In the genomic region with DNA sequence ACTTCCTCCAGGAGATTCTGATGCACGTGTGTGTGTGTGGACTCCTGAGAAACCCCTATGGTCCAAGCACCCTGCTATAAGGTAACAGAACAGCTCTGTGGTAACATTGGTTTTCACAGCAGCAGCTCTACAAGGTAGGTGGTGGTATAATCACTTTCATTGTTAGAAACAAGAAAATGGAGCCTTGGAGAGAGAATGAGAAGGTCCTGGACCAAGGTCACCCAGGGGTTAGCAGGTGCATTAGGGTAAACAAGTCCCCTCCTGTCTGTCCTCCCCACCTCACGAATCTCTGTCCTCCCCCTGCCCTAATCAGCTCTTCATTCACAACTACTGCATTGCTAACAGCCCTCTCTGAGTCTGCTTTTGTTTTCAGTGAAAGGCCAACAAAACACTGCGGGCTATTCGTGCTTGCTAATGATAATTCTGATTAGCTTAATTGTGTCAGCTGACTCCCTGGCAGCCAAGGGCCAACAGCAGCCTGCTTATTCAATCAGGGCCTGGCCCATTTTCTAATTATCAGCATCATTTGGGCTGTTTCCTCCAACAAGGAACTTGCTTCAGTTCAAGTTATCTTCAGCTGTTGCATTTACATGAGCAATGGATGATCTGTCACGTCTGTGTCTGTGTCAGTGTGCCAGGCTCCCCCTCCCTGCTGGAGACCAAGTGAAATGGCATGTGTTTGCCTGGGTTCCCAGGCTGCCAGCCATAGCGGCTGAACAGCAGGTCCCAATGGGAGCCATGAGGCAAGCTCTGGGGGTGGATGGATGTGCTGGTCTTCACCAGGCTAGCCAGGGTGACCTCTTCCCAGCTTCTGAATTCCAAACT, we compare ENCODE assay signal across 7 cellular contexts. TPM values are rescaled to one million over a fixed set of nuclear protein-coding genes. Genes with fewer than 3 reads are reported as not detected.
DNase-seq lines count a peak whose midpoint lies in the region; ATAC-seq and TF ChIP-seq lines count a peak whose summit lies in the region.

No MANE protein-coding gene starts in this region.

- no peak overlapping the region for H3K27ac ChIP-seq in mammary epithelial cell (ENCODE audit: insufficient read depth, low read depth, low read length)

- H3K27me3 ChIP-seq in mammary epithelial cell (ENCODE audit: insufficient read depth, low read length) = no peaks in the 10 kb centered on the region

- intact Hi-C loops in mammary epithelial cell (cut with micrococcal nuclease) = no loop called here

- DNase-seq in NCI-H69 (lab: John Stamatoyannopoulos, UW) (peak; percentile 78), middle frontal gyrus (ENCODE audit: extremely low spot score, low spot score) (peak; percentile 69), NCI-H2196 (lab: John Stamatoyannopoulos, UW; ENCODE audit: unreplicated experiment) (no peak), mammary epithelial cell (no peak)

- peaks cover 8% of the 10 kb centered on the region for H3K79me2 ChIP-seq in mammary epithelial cell (ENCODE audit: insufficient read depth, low read length)

- H3K4me2 ChIP-seq in mammary epithelial cell (ENCODE audit: insufficient read depth, low read depth, low read length) = no peak overlapping the region

- 85% methylated on average over 6 of the region's 6 CpGs for WGBS in mammary epithelial cell (ENCODE audit: low coverage, missing lambda C conversion rate)

- no peaks in the 10 kb centered on the region for H4K20me1 ChIP-seq in mammary epithelial cell (ENCODE audit: insufficient read depth, low read length)

- TF ChIP-seq CTCF in mammary epithelial cell (conservative IDR thresholded peaks at IDR 0.05 in 1 of 2, IDR thresholded peaks at IDR 0.05 in 1 of 2; ENCODE audit: extremely low read depth in 1 of 2, insufficient read depth in 1 of 2, low read depth in 1 of 2, low read length in 2 of 2) = no peak

- no peaks in the 10 kb centered on the region for H3K36me3 ChIP-seq in mammary epithelial cell (ENCODE audit: insufficient read depth, low read length)

- no peak overlapping the region for H3K9ac ChIP-seq in mammary epithelial cell (ENCODE audit: insufficient read depth, low read length)

- H3K4me3 ChIP-seq in mammary epithelial cell (replicated peaks in 1 of 3; ENCODE audit: insufficient read depth in 1 of 3, low read depth in 2 of 3, low read length in 3 of 3) = no peak overlapping the region

- dilution Hi-C loops in mammary epithelial cell (cut with HindIII; ENCODE audit: low sequenced_read_pairs) = no loop called here

- in situ Hi-C loops in mammary epithelial cell (cut with MboI; ENCODE audit: low sequenced_read_pairs in 2 of 2) = no loop called here

- ATAC-seq in GM19025 (IDR thresholded peaks at IDR 0.05; ENCODE audit: low read depth, unreplicated experiment) (peak; percentile 75), HG02759 (IDR thresholded peaks at IDR 0.05; ENCODE audit: unreplicated experiment) (peak; percentile 87), GM18873 (IDR thresholded peaks at IDR 0.05; ENCODE audit: low FRiP score, unreplicated experiment) (no peak)

- H3K9me3 ChIP-seq in mammary epithelial cell (replicated peaks; ENCODE audit: insufficient read depth, low read length) = no peaks in the 10 kb centered on the region

- H3K4me1 ChIP-seq in mammary epithelial cell (ENCODE audit: insufficient read depth, low read length) = no peaks in the 10 kb centered on the region

- CTCF ChIA-PET in mammary epithelial cell (lab: Charles Lee; ENCODE audit: low non-redundant PET) = no interaction called here

- no peak overlapping the region for H2AFZ ChIP-seq in mammary epithelial cell (ENCODE audit: low read depth, low read length)

- no TSS peak for BruUV-seq in mammary epithelial cell (replicated peaks; lab: Mats Ljungman, UMichigan)

RNA-seq across cellular contexts. Expression of gene EQTN, which starts 56.7 kb away (rescaled TPM):
- total RNA-seq in mammary epithelial cell = not detected
- polyA plus RNA-seq in mammary epithelial cell = not detected
- not detected for polyA minus RNA-seq in mammary epithelial cell

Comparison
In these comparisons a context has a peak if more than half of its experiments do, and no peak if none do; other contexts are left out.
1. DNase-seq: peak in NCI-H69 (single experiment) and middle frontal gyrus (single experiment); none in NCI-H2196 (single experiment) and mammary epithelial cell (single experiment).